14 cellular contexts compared by ENCODE assay signal in genomic region chr3:76345878-76346277, GRCh38.
DNase-seq lines count a peak whose midpoint lies in the region; ATAC-seq, FAIRE-seq and TF ChIP-seq lines count a peak whose summit lies in the region.
"Had no signal": no experiment of that assay in that cellular context is flagged by ENCODE, and none has a peak within 500 bp of the region (broad histone marks: within the 10 kb centered on the region; RNA-seq: fewer than 3 reads in every experiment).

No MANE protein-coding gene starts in this region.

- DNase-seq in COLO829 (ENCODE audit: low spot score) (peak; percentile 69), NCI-H69 (lab: John Stamatoyannopoulos, UW) (peak; percentile 37), neural crest cell (ENCODE audit: low read depth, low spot score) (no peak), NCI-H2029 (lab: John Stamatoyannopoulos, UW) (no peak)
- no peak for DNase-seq in activated naive CD4-positive, alpha-beta T cell (lab: John Stamatoyannopoulos, UW)
- DNase-seq: ACHN; CD4-positive, CD25-positive, alpha-beta regulatory T cell; DMS79; HCEC 1CT; HFFc6 had no signal

- no peaks in the 10 kb centered on the region for H3K36me3 Mint-ChIP-seq in neural crest cell (ENCODE audit: low read depth)
- H3K36me3 Mint-ChIP-seq: CD4-positive, CD25-positive, alpha-beta regulatory T cell had no signal

- H3K27me3 Mint-ChIP-seq in neural crest cell (ENCODE audit: low read depth): no peaks in the 10 kb centered on the region
- H3K27me3 Mint-ChIP-seq: CD4-positive, CD25-positive, alpha-beta regulatory T cell had no signal

- peak; percentile 8 for FAIRE-seq in endometrium (lab: Jason Lieb, UNC)
- FAIRE-seq: GM12891, H1 had no signal

- no peak for TF ChIP-seq CTCF in neural crest cell (conservative IDR thresholded peaks at IDR 0.05)

- H3K9me3 Mint-ChIP-seq in neural crest cell: peaks cover 5% of the 10 kb centered on the region

- H3K4me1 Mint-ChIP-seq in neural crest cell: peaks cover 5% of the 10 kb centered on the region
- H3K4me1 Mint-ChIP-seq: CD4-positive, CD25-positive, alpha-beta regulatory T cell had no signal

- H3K4me3 Mint-ChIP-seq in neural crest cell: no peak overlapping the region
- H3K4me3 Mint-ChIP-seq: CD4-positive, CD25-positive, alpha-beta regulatory T cell; HFFc6 had no signal

- no peak for ATAC-seq in HG03095 (IDR thresholded peaks at IDR 0.05; ENCODE audit: unreplicated experiment)

- peak overlapping the region; percentile 92 for H3K27ac Mint-ChIP-seq in neural crest cell (ENCODE audit: unreplicated experiment)
- H3K27ac Mint-ChIP-seq: CD4-positive, CD25-positive, alpha-beta regulatory T cell; HFFc6 had no signal

Comparison
In these comparisons a context has a peak if more than half of its experiments do, and no peak if none do; other contexts are left out.
1. DNase-seq: peak in COLO829 (single experiment) and NCI-H69 (single experiment); none in neural crest cell (single experiment), NCI-H2029 (single experiment) and activated naive CD4-positive, alpha-beta T cell (0 of 4).